Comparison of ENCODE assay signal across 12 cellular contexts in genomic region chr1:46369542-46370213, GRCh38. TPM values are rescaled to one million over a fixed set of nuclear protein-coding genes. Genes with fewer than 3 reads are reported as not detected.
DNase-seq lines count a peak whose midpoint lies in the region; ATAC-seq and TF ChIP-seq lines count a peak whose summit lies in the region.
"Had no signal": no experiment of that assay in that cellular context is flagged by ENCODE, and none has a peak within 500 bp of the region (broad histone marks: within the 10 kb centered on the region; RNA-seq: fewer than 3 reads in every experiment).

No MANE protein-coding gene starts in this region.

- H3K4me3 ChIP-seq in SK-N-SH (ENCODE audit: low read depth in 2 of 2, low read length in 1 of 2) (no peak overlapping the region), esophagus muscularis mucosa (no peak overlapping the region)

- H3K27me3 Mint-ChIP-seq in H9 (ENCODE audit: low read depth) (no peaks in the 10 kb centered on the region; the same call in 1 of the 2 replicates), activated B cell treated with CpG ODN at 0.5 μM for 24 hours (no peaks in the 10 kb centered on the region), memory B cell (no peaks in the 10 kb centered on the region)

- no peak for TF ChIP-seq CTCF in H9 (conservative IDR thresholded peaks at IDR 0.05)
- no peak for TF ChIP-seq CTCF in activated B cell treated with CpG ODN at 0.5 μM for 24 hours (IDR thresholded peaks at IDR 0.05)
- no peak for TF ChIP-seq CTCF in SK-N-SH (IDR thresholded peaks at IDR 0.05)
- no peak for TF ChIP-seq CTCF in esophagus muscularis mucosa (IDR thresholded peaks at IDR 0.05)

- H4K8ac ChIP-seq in H9 (replicated peaks; ENCODE audit: insufficient read length, low read depth, low read length): no peak overlapping the region

- peaks cover 3% of the 10 kb centered on the region for H3F3A ChIP-seq in SK-N-SH (replicated peaks; ENCODE audit: insufficient read depth)

- H2BK5ac ChIP-seq in H9 (ENCODE audit: insufficient read length, low read length): no peak overlapping the region

- no peaks in the 10 kb centered on the region for H4K20me1 ChIP-seq in H9 (ENCODE audit: control insufficient read depth, insufficient read depth, insufficient read length)
- no peaks in the 10 kb centered on the region for H4K20me1 ChIP-seq in SK-N-SH (ENCODE audit: insufficient read depth)

- no peak overlapping the region for H3K18ac ChIP-seq in H9 (ENCODE audit: insufficient read length, low read depth, low read length)

- no peaks in the 10 kb centered on the region for H3K4me1 ChIP-seq in H9 (ENCODE audit: insufficient read depth, low read length)
- no peaks in the 10 kb centered on the region for H3K4me1 ChIP-seq in SK-N-SH (ENCODE audit: control insufficient read depth in 1 of 2, insufficient read depth in 2 of 2, low read depth in 1 of 2, low read length in 1 of 2)
- no peaks in the 10 kb centered on the region for H3K4me1 ChIP-seq in esophagus muscularis mucosa

- no CpG with 5 or more reads among the region's 4 CpGs for WGBS in H9 (ENCODE audit: extremely low coverage, insufficient read length, low lambda C conversion rate)
- WGBS in SK-N-SH (ENCODE audit: low lambda C conversion rate): 85% methylated on average over 4 of the region's 4 CpGs
- WGBS in esophagus muscularis mucosa: 75% methylated on average over 4 of the region's 4 CpGs

- H3K9ac ChIP-seq in H9 (ENCODE audit: extremely low read depth, insufficient read length, low read length) (no peak overlapping the region), SK-N-SH (no peak overlapping the region)

- H3K4me2 ChIP-seq in H9 (ENCODE audit: insufficient read depth, insufficient read length, low read length): no peak overlapping the region
- H3K4me2 ChIP-seq in SK-N-SH: no peak overlapping the region

- H3K4me3 Mint-ChIP-seq in H9: no peak overlapping the region
- peak overlapping the region; percentile 29 for H3K4me3 Mint-ChIP-seq in activated B cell treated with CpG ODN at 0.5 μM for 24 hours
- peak overlapping the region; percentile 48 for H3K4me3 Mint-ChIP-seq in memory B cell

- H4K91ac ChIP-seq in H9 (ENCODE audit: insufficient read length, low read depth, low read length): no peak overlapping the region

- H3K4ac ChIP-seq in H9 (ENCODE audit: low read depth, low read length): no peak overlapping the region

- no peak for TF ChIP-seq POLR2A in esophagus muscularis mucosa (IDR thresholded peaks at IDR 0.05; ENCODE audit: low read depth)

- H4K5ac ChIP-seq in H9 (ENCODE audit: insufficient read length, low read depth, low read length): no peak overlapping the region

- ATAC-seq in activated B cell treated with CpG ODN at 0.5 μM for 24 hours (ENCODE audit: low read depth) (no peak), memory B cell (ENCODE audit: low read depth) (no peak), GM18520 (IDR thresholded peaks at IDR 0.05; ENCODE audit: unreplicated experiment) (no peak)

- no peak overlapping the region for H2BK12ac ChIP-seq in H9 (ENCODE audit: insufficient read length, low read depth, low read length)

- DNase-seq in EH (ENCODE audit: low read depth) (peak; percentile 21), H9 (no peak), activated B cell treated with CpG ODN at 0.5 μM for 24 hours (no peak), memory B cell (ENCODE audit: low spot score in 2 of 2) (no peak), GM19240 (ENCODE audit: insufficient read length, low spot score) (no peak), SK-N-SH (no peak), esophagus muscularis mucosa (ENCODE audit: extremely low spot score) (no peak)
- DNase-seq: effector CD4-positive, alpha-beta T cell; NCI-H1694; stimulated activated CD4-positive, alpha-beta T cell treated with anti-CD3 and anti-CD28 coated beads, Interleukin-2, amount 100 ng/mL, for 48 hours; T-helper 1 cell had no signal

- H3K27ac Mint-ChIP-seq in H9 (peak overlapping the region in 2 of 3 experiments; percentile 9 to 28; a peak in 4 of 7 replicates), activated B cell treated with CpG ODN at 0.5 μM for 24 hours (peak overlapping the region; percentile 73), memory B cell (peak overlapping the region; percentile 88)

- CTCF ChIA-PET in activated B cell treated with CpG ODN at 0.5 μM for 24 hours (lab: Charles Lee) (no interaction called here), SK-N-SH (lab: Yijun Ruan, JAX) (interaction anchor here (1.2 kb wide), 1 partner anchor 8 kb away, joined by 5 read pairs; no protein-coding TSS in a partner anchor)

- TF ChIP-seq RAD21 in SK-N-SH (IDR thresholded peaks at IDR 0.05; ENCODE audit: low read length): no peak

- no peak overlapping the region for H2BK15ac ChIP-seq in H9 (ENCODE audit: low read depth, low read length)

- peaks cover 5 to 7% of the 10 kb centered on the region in 2 experiments for H3K4me1 Mint-ChIP-seq in H9
- peaks cover 35% of the 10 kb centered on the region for H3K4me1 Mint-ChIP-seq in activated B cell treated with CpG ODN at 0.5 μM for 24 hours
- H3K4me1 Mint-ChIP-seq in memory B cell: peaks cover 18% of the 10 kb centered on the region

- H2BK20ac ChIP-seq in H9 (ENCODE audit: low read depth, low read length, poor library complexity, severe bottlenecking): no peak overlapping the region

- peaks cover 4 to 17% (median 5%) of the 10 kb centered on the region in 3 experiments; a peak in 5 of 7 replicates for H3K36me3 Mint-ChIP-seq in H9 (ENCODE audit: insufficient read depth in 1 of 3, low read depth in 3 of 3)
- H3K36me3 Mint-ChIP-seq in activated B cell treated with CpG ODN at 0.5 μM for 24 hours (ENCODE audit: low read depth): peaks cover 34% of the 10 kb centered on the region
- H3K36me3 Mint-ChIP-seq in memory B cell: peaks cover 21% of the 10 kb centered on the region

- intact Hi-C loops in activated B cell treated with CpG ODN at 0.5 μM for 24 hours (cut with micrococcal nuclease) (no loop called here), esophagus muscularis mucosa (cut with DNase I) (no loop called here)

- H3K9me3 Mint-ChIP-seq in H9: no peaks in the 10 kb centered on the region
- no peaks in the 10 kb centered on the region for H3K9me3 Mint-ChIP-seq in activated B cell treated with CpG ODN at 0.5 μM for 24 hours
- peaks cover 1% of the 10 kb centered on the region for H3K9me3 Mint-ChIP-seq in memory B cell

- H3T11ph ChIP-seq in H9 (ENCODE audit: low read length): no peak overlapping the region

- H2AK5ac ChIP-seq in H9 (ENCODE audit: insufficient read length, low read length): no peak overlapping the region

- no peak overlapping the region for H2BK120ac ChIP-seq in H9 (ENCODE audit: low read depth, low read length, poor library complexity, severe bottlenecking)

- H3K27ac ChIP-seq in H9 (ENCODE audit: insufficient read length, low read depth, low read length) (no peak overlapping the region), SK-N-SH (ENCODE audit: low read depth in 2 of 2, low read length in 1 of 2) (no peak overlapping the region), esophagus muscularis mucosa (replicated peaks in 1 of 4) (no peak overlapping the region)

- H3K9me3 ChIP-seq in H9 (ENCODE audit: control insufficient read depth, low read depth, low read length): no peaks in the 10 kb centered on the region
- H3K9me3 ChIP-seq in SK-N-SH: no peaks in the 10 kb centered on the region
- no peaks in the 10 kb centered on the region for H3K9me3 ChIP-seq in esophagus muscularis mucosa

- TF ChIP-seq EP300 in SK-N-SH (IDR thresholded peaks at IDR 0.05; ENCODE audit: borderline replicate concordance in 1 of 2, low read depth in 1 of 2, low read length in 1 of 2): no peak
- TF ChIP-seq EP300 in esophagus muscularis mucosa (IDR thresholded peaks at IDR 0.05): no peak

- H3K27me3 ChIP-seq in H9 (ENCODE audit: insufficient read depth, low read length): no peaks in the 10 kb centered on the region
- H3K27me3 ChIP-seq in SK-N-SH (ENCODE audit: insufficient read depth): no peaks in the 10 kb centered on the region
- no peaks in the 10 kb centered on the region for H3K27me3 ChIP-seq in esophagus muscularis mucosa

- no peak overlapping the region for H3K23ac ChIP-seq in H9 (ENCODE audit: insufficient read length, low read depth, low read length)

- POLR2A ChIA-PET in activated B cell treated with CpG ODN at 0.5 μM for 24 hours (lab: Charles Lee): interaction anchor here (0.5 kb wide), 1 partner anchor 30 kb away, joined by 4 read pairs; no protein-coding TSS in a partner anchor
- POLR2A ChIA-PET in SK-N-SH (lab: Yijun Ruan, JAX): no interaction called here

- no peaks in the 10 kb centered on the region for H3K23me2 ChIP-seq in H9 (ENCODE audit: insufficient read length, low read depth, low read length, poor library complexity, severe bottlenecking)

- H3K14ac ChIP-seq in H9 (ENCODE audit: insufficient read depth, low read length): no peak overlapping the region

- H3K79me1 ChIP-seq in H9 (ENCODE audit: insufficient read depth, low read depth, low read length, poor library complexity, severe bottlenecking): no peaks in the 10 kb centered on the region

- no peaks in the 10 kb centered on the region; the same call in 1 of the 2 replicates for H3K79me2 ChIP-seq in H9 (ENCODE audit: insufficient read depth, low read length)
- H3K79me2 ChIP-seq in SK-N-SH (ENCODE audit: insufficient read depth): no peaks in the 10 kb centered on the region

- H3K56ac ChIP-seq in H9 (ENCODE audit: insufficient read length, low read depth, low read length): no peak overlapping the region

- no peak overlapping the region for H2AFZ ChIP-seq in H9 (ENCODE audit: low read length)
- H2AFZ ChIP-seq in SK-N-SH (ENCODE audit: low read depth): no peak overlapping the region

- peaks cover 3 to 16% of the 10 kb centered on the region in 2 experiments for H3K36me3 ChIP-seq in SK-N-SH (replicated peaks in 1 of 2; ENCODE audit: control insufficient read depth in 1 of 2, insufficient read depth in 2 of 2, low read length in 1 of 2)
- peaks cover 7 to 44% (median 29%) of the 10 kb centered on the region in 4 donors for H3K36me3 ChIP-seq in esophagus muscularis mucosa

- H3K9me2 ChIP-seq in SK-N-SH: no peaks in the 10 kb centered on the region

TF ChIP-seq in SK-N-SH, 30 proteins besides CTCF, POLR2A, EP300 and RAD21 (continues in another document):
- TF ChIP-seq MEF2A (IDR thresholded peaks at IDR 0.05; ENCODE audit: borderline replicate concordance, low read depth): no peak

RNA-seq across cellular contexts. Expression of gene FAAH, which starts 24.4 kb away (rescaled TPM):
- total RNA-seq in H9 (2021) (18.9 and 23.4 TPM in 2 replicates), activated B cell treated with CpG ODN at 0.5 μM for 24 hours (5.1 and 6.4 TPM in 2 replicates), esophagus muscularis mucosa (10 to 100 TPM in 1 of 4 donors, 1 to 10 TPM in 3; 3.7 to 10.6 (median 8.4) TPM)
- 1.2 TPM in 2 replicates for polyA plus RNA-seq in SK-N-SH (2012; rRNA removed)
- 0.24 TPM in 2 replicates for polyA plus RNA-seq in SK-N-SH (2012; cell fraction: cytosol; rRNA removed)
- polyA plus RNA-seq in SK-N-SH (2012; cell fraction: nucleus; rRNA removed): 7.5 and 14.7 TPM in 2 replicates

RNA-seq across cellular contexts. Expression of gene NSUN4, which starts 29.1 kb away (rescaled TPM):
- total RNA-seq in H9 (2021): 17.5 and 20.4 TPM in 2 replicates
- 35.3 and 38.6 TPM in 2 replicates for total RNA-seq in activated B cell treated with CpG ODN at 0.5 μM for 24 hours
- 14.7 and 18.8 TPM in 2 replicates for polyA plus RNA-seq in SK-N-SH (2012; rRNA removed)
- polyA plus RNA-seq in SK-N-SH (2012; cell fraction: cytosol; rRNA removed): 11.4 and 15.8 TPM in 2 replicates
- polyA plus RNA-seq in SK-N-SH (2012; cell fraction: nucleus; rRNA removed): 22.7 and 26.9 TPM in 2 replicates
- total RNA-seq in esophagus muscularis mucosa: 10 to 100 TPM; 14.5 to 20.7 (median 16.2) TPM

Comparison
In these comparisons a context has a peak if more than half of its experiments do, and no peak if none do; other contexts are left out.
1. H3K27ac Mint-ChIP-seq: peak in every context shown above with its lines; median percentile 88 in memory B cell; 73 in activated B cell treated with CpG ODN at 0.5 μM for 24 hours; 18 in H9.
2. H3K4me3 Mint-ChIP-seq: peak in activated B cell treated with CpG ODN at 0.5 μM for 24 hours (single experiment) and memory B cell (single experiment); none in H9 (0 of 2).